In the genomic region with DNA sequence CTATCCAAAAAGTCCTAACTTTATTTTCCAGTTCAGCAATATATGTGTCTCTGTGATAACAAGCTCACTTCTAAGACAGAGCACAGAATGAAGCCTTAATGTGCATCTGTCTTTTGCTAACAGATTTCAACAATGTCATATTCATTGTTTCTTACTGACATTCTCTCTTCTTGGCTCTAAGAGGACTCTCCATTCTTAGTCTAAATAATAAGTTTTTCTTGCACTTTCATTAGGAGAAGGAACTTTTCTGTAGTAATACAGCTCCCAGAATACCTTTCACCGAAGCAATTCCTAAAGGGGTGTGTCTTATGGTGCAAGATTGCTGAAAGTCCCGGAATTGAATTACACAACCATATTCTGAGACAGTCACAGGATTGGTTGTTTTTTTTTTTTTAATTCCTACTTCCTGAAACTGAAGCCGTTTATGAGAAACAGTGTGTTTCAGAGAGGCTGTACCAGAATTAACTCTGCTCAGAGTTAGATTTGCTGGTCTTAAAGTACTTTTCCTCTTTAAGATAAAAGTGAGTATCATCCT, we compare ENCODE assay signal across 8 cellular contexts. TPM values are rescaled to one million over a fixed set of nuclear protein-coding genes. Genes with fewer than 3 reads are reported as not detected.
DNase-seq lines count a peak whose midpoint lies in the region; ATAC-seq and TF ChIP-seq lines count a peak whose summit lies in the region.

ALPK1 (plus strand) TSS at position 421 of the 535 bp plus-strand sequence.

- H3K27ac Mint-ChIP-seq in GM23338 (no peak within 1 kb of the TSS), WTC11 (no peak within 1 kb of the TSS)

- H3K4me1 Mint-ChIP-seq in GM23338, result no peaks in the 10 kb centered on the region
- H3K4me1 Mint-ChIP-seq in WTC11, result no peaks in the 10 kb centered on the region

- H2AFZ ChIP-seq in GM23338, result no peak within 1 kb of the TSS; the same call in 1 of the 2 replicates
- H2AFZ ChIP-seq in Karpas-422 (ENCODE audit: low read length), result peak within 1 kb of the TSS; percentile 53

- H3K4me3 ChIP-seq in GM12865 (ENCODE audit: low read depth, low read length) (peak within 1 kb of the TSS; percentile 81), GM23338 (no peak within 1 kb of the TSS), Karpas-422 (ENCODE audit: low read length) (peak within 1 kb of the TSS; percentile 62)

- no peak within 1 kb of the TSS for H3K4me3 Mint-ChIP-seq in GM23338
- H3K4me3 Mint-ChIP-seq in WTC11, result no peak within 1 kb of the TSS

- H3K27ac ChIP-seq in GM23338 (ENCODE audit: low read depth) (no peak within 1 kb of the TSS), Karpas-422 (ENCODE audit: low read length) (peak within 1 kb of the TSS; percentile 19)

- H3K9me3 ChIP-seq in Karpas-422 (ENCODE audit: low read length), result no peaks in the 10 kb centered on the region

- DNase-seq in GM12865 (ENCODE audit: low read depth) (peak; percentile 72), GM23338 (ENCODE audit: low spot score) (no peak), Karpas-422 (peak; percentile 83), WTC11 (ENCODE audit: low spot score) (no peak), globus pallidus (ENCODE audit: low spot score) (peak; percentile 53), renal cortical epithelial cell (ENCODE audit: low read depth) (peak; percentile 99), activated gamma-delta T cell (lab: John Stamatoyannopoulos, UW) (no peak), NCI-H510A treated with DMSO at 0.1 percent for 48 hours (lab: John Stamatoyannopoulos, UW) (no peak)

- H3K36me3 Mint-ChIP-seq in GM23338 (ENCODE audit: low read depth) (no peaks in the 10 kb centered on the region), WTC11 (no peaks in the 10 kb centered on the region)

- POLR2A ChIA-PET in WTC11 (lab: Charles Lee), result no interaction called here

- CTCF ChIA-PET in WTC11 (lab: Charles Lee), result interaction anchor here (0.6 kb wide), 1 partner anchor 65 kb away, joined by 3 read pairs; no protein-coding TSS in a partner anchor

- no peaks in the 10 kb centered on the region for H3K36me3 ChIP-seq in GM23338 (ENCODE audit: insufficient read depth)
- no peaks in the 10 kb centered on the region for H3K36me3 ChIP-seq in Karpas-422 (ENCODE audit: insufficient read depth, low read length)

- no peaks in the 10 kb centered on the region for H3F3A ChIP-seq in GM23338 (replicated peaks; ENCODE audit: low read depth)

- no peak for TF ChIP-seq CTCF in GM12865 (IDR thresholded peaks at IDR 0.05; ENCODE audit: insufficient read depth, low read depth, low read length, missing control alignments)
- no peak for TF ChIP-seq CTCF in GM23338 (conservative IDR thresholded peaks at IDR 0.05; ENCODE audit: low read depth in 2 of 2)
- no peak for TF ChIP-seq CTCF in WTC11 (IDR thresholded peaks at IDR 0.05)

- H3K9me3 Mint-ChIP-seq in GM23338 (no peaks in the 10 kb centered on the region), WTC11 (0 out of 2 replicates have a peak, but pooled peaks cover 3% of the 10 kb centered on the region)

- H3K27me3 Mint-ChIP-seq in GM23338 (ENCODE audit: insufficient read depth, low read depth, poor library complexity) (no peaks in the 10 kb centered on the region), WTC11 (ENCODE audit: low read depth) (no peaks in the 10 kb centered on the region)

- H3K27me3 ChIP-seq in GM23338 (ENCODE audit: insufficient read depth), result no peaks in the 10 kb centered on the region
- H3K27me3 ChIP-seq in Karpas-422 (ENCODE audit: low read length), result no peaks in the 10 kb centered on the region

- H3K9me2 ChIP-seq in GM23338 (ENCODE audit: insufficient read depth) (no peaks in the 10 kb centered on the region), Karpas-422 (replicated peaks; ENCODE audit: insufficient read depth, low read length) (no peaks in the 10 kb centered on the region)

- H3K4me1 ChIP-seq in GM23338 (ENCODE audit: insufficient read depth) (no peaks in the 10 kb centered on the region), Karpas-422 (ENCODE audit: low read length) (peaks cover 27% of the 10 kb centered on the region)

- no peaks in the 10 kb centered on the region for H4K20me1 ChIP-seq in GM23338 (replicated peaks; ENCODE audit: insufficient read depth)
- no peaks in the 10 kb centered on the region for H4K20me1 ChIP-seq in Karpas-422 (ENCODE audit: insufficient read depth, low read depth, low read length)

- H3K79me2 ChIP-seq in GM23338 (replicated peaks; ENCODE audit: insufficient read depth) (no peaks in the 10 kb centered on the region), Karpas-422 (ENCODE audit: low read length) (no peaks in the 10 kb centered on the region)

- no peak for ATAC-seq in GM23338
- ATAC-seq in WTC11, result no peak

- H3K4me2 ChIP-seq in GM23338 (0 out of 2 replicates have a peak within 1 kb of the TSS, but pooled peaks have one; percentile 4), Karpas-422 (ENCODE audit: low read depth, low read length, poor library complexity, severe bottlenecking) (peak within 1 kb of the TSS; percentile 87)

- peak within 1 kb of the TSS; percentile 57 for H3K9ac ChIP-seq in Karpas-422 (ENCODE audit: low read length)

TF ChIP-seq in GM23338, 12 proteins besides CTCF, POLR2A, EP300 and RAD21 (continues in another document):
- TF ChIP-seq EZH2 (IDR thresholded peaks at IDR 0.05; ENCODE audit: low read depth, unreplicated experiment), result no peak
- no peak for TF ChIP-seq STAT1 (IDR thresholded peaks at IDR 0.05; ENCODE audit: unreplicated experiment)
- TF ChIP-seq JUNB (IDR thresholded peaks at IDR 0.05; ENCODE audit: unreplicated experiment), result no peak
- TF ChIP-seq ZNF114 (CRISPR knock-in tag; IDR thresholded peaks at IDR 0.05), result no peak
- no peak for TF ChIP-seq CREB1 (CRISPR knock-in tag; IDR thresholded peaks at IDR 0.05; ENCODE audit: low read depth)
- TF ChIP-seq ZNF331 (CRISPR knock-in tag; IDR thresholded peaks at IDR 0.05; ENCODE audit: low read depth), result no peak
- TF ChIP-seq POLR2AphosphoS5 (IDR thresholded peaks at IDR 0.05; ENCODE audit: low read depth), result no peak

TF ChIP-seq in WTC11, 78 proteins besides CTCF, POLR2A, EP300 and RAD21:
- TF ChIP-seq GABPB1 (CRISPR knock-in tag; IDR thresholded peaks at IDR 0.05) (peak; percentile 53; the same call in 1 of the 2 replicates), FOXK1 (CRISPR knock-in tag; IDR thresholded peaks at IDR 0.05) (no peak)

RNA-seq across cellular contexts. Expression of gene ALPK1, which starts in this region (rescaled TPM):
- total RNA-seq in GM23338 (2014; rRNA removed; shearing (Covaris generic)), result 0.49 and 2.0 TPM in 2 replicates
- 0.10 TPM in 1 of 2 replicates, not detected in the other for polyA plus RNA-seq in GM23338 (2016; fragmentation: Nextera tagmentation; extraction: Ambion mirVana)
- total RNA-seq in Karpas-422 (2014; rRNA removed; shearing (Covaris generic); ENCODE audit: low replicate concordance), result 17.0 and 32.4 TPM in 2 replicates
- 0.37 to 0.57 TPM (median 0.50 TPM) in 3 replicates for total RNA-seq in WTC11 (2021)
- total RNA-seq in renal cortical epithelial cell, result 11.6 and 21.1 TPM in 2 replicates

Comparison
In these comparisons a context has a peak if more than half of its experiments do, and no peak if none do; other contexts are left out.
1. DNase-seq: peak in GM12865 (single experiment), Karpas-422 (single experiment), globus pallidus (single experiment) and renal cortical epithelial cell (single experiment); none in GM23338 (single experiment), WTC11 (single experiment), activated gamma-delta T cell (single experiment) and NCI-H510A treated with DMSO at 0.1 percent for 48 hours (single experiment).